8 cellular contexts compared by ENCODE assay signal in genomic region chr4:3531887-3532713, GRCh38. TPM values are rescaled to one million over a fixed set of nuclear protein-coding genes. Genes with fewer than 3 reads are reported as not detected.
DNase-seq lines count a peak whose midpoint lies in the region; ATAC-seq lines count a peak whose summit lies in the region.

Gene LRPAP1, minus strand, starts transcription at chr4:3532422. Its CDS starts 10 bp downstream, at chr4:3532412.

- no peaks in the 10 kb centered on the region for H3K9me3 ChIP-seq in CD4-positive, alpha-beta memory T cell (ENCODE audit: control insufficient read depth in 1 of 2, low read length in 2 of 2)
- no peaks in the 10 kb centered on the region for H3K9me3 ChIP-seq in endocrine pancreas (ENCODE audit: control insufficient read depth, low read length)

- H3K36me3 Mint-ChIP-seq in CD4-positive, alpha-beta memory T cell = peaks cover 0 to 20% of the 10 kb centered on the region in 2 donors

- H3K4me3 ChIP-seq in CD4-positive, alpha-beta memory T cell (ENCODE audit: low read length in 2 of 2) = peak within 1 kb of the TSS; percentile 81 to 91
- H3K4me3 ChIP-seq in endocrine pancreas (ENCODE audit: control insufficient read depth, insufficient read depth, low read length) (peak within 1 kb of the TSS; percentile 58), mesendoderm (ENCODE audit: low read length) (peak within 1 kb of the TSS; percentile 92)

- peaks cover 4 to 6% of the 10 kb centered on the region in 2 donors for H3K27me3 Mint-ChIP-seq in CD4-positive, alpha-beta memory T cell

- H4K8ac ChIP-seq in mesendoderm (ENCODE audit: low read depth, low read length) = no peak within 1 kb of the TSS

- H3K79me2 ChIP-seq in mesendoderm (ENCODE audit: control insufficient read depth, insufficient read depth, low read length) = peaks cover 14% of the 10 kb centered on the region

- H3K18ac ChIP-seq in mesendoderm (ENCODE audit: low read length) = peak within 1 kb of the TSS; percentile 90

- H2BK15ac ChIP-seq in mesendoderm (replicated peaks; ENCODE audit: low read depth) = no peak within 1 kb of the TSS

- DNase-seq in CD4-positive, alpha-beta memory T cell = peak; percentile 75 to 83 (median 80)
- peak; percentile 43 for DNase-seq in HS-5 (ENCODE audit: low read depth)
- DNase-seq in NOMO-1 (lab: John Stamatoyannopoulos, UW; ENCODE audit: unreplicated experiment in 2 of 2) = peak; percentile 70 to 90
- DNase-seq in activated CD8-positive, alpha-beta memory T cell treated with anti-CD3 and anti-CD28 coated beads for 48 hours (ENCODE audit: low read depth in 2 of 3, low spot score in 2 of 3) = peak; percentile 74 to 81 (median 77)
- DNase-seq in mesendoderm = peak; percentile 96
- peak; percentile 64 for DNase-seq in stimulated activated CD8-positive, alpha-beta memory T cell treated with anti-CD3 and anti-CD28 coated beads, Interleukin-15, amount 100 ng/mL, for 1 hour (ENCODE audit: low read depth)

- H3K56ac ChIP-seq in mesendoderm (ENCODE audit: low read length) = peak within 1 kb of the TSS; percentile 96

- H3K9ac ChIP-seq in endocrine pancreas (ENCODE audit: control insufficient read depth, insufficient read depth, low read length) (peak within 1 kb of the TSS; percentile 77), mesendoderm (ENCODE audit: low read length) (peak within 1 kb of the TSS; percentile 94)

- no peak within 1 kb of the TSS for H2AK5ac ChIP-seq in mesendoderm (ENCODE audit: low read length)

- H3K4me1 ChIP-seq in CD4-positive, alpha-beta memory T cell (ENCODE audit: insufficient read depth, low read length) = peaks cover 34% of the 10 kb centered on the region
- H3K4me1 ChIP-seq in endocrine pancreas (ENCODE audit: control insufficient read depth, insufficient read depth, low read length) = no peaks in the 10 kb centered on the region
- peaks cover 4% of the 10 kb centered on the region for H3K4me1 ChIP-seq in mesendoderm (ENCODE audit: control insufficient read depth, low read depth, low read length)

- H3K9me3 Mint-ChIP-seq in CD4-positive, alpha-beta memory T cell = peaks cover 0 to 12% (median 4%) of the 10 kb centered on the region in 8 donors

- H3K36me3 ChIP-seq in CD4-positive, alpha-beta memory T cell (ENCODE audit: insufficient read depth, low read length) = peaks cover 14% of the 10 kb centered on the region
- H3K36me3 ChIP-seq in endocrine pancreas (ENCODE audit: control insufficient read depth, insufficient read depth, low read length) = no peaks in the 10 kb centered on the region
- H3K36me3 ChIP-seq in mesendoderm (ENCODE audit: control insufficient read depth, insufficient read depth, low read length) = no peaks in the 10 kb centered on the region

- H3K4ac ChIP-seq in mesendoderm (ENCODE audit: low read depth, low read length) = no peak within 1 kb of the TSS

- no peak within 1 kb of the TSS for H4K5ac ChIP-seq in mesendoderm (ENCODE audit: low read length)

- intact Hi-C loops in CD4-positive, alpha-beta memory T cell (cut with micrococcal nuclease) = no loop called here

- POLR2A ChIA-PET in CD4-positive, alpha-beta memory T cell (lab: Charles Lee; ENCODE audit: partially characterized antibody) = no interaction called here

- peak within 1 kb of the TSS; percentile 70 to 99 (median 97) for H3K27ac Mint-ChIP-seq in CD4-positive, alpha-beta memory T cell

- H3K4me1 Mint-ChIP-seq in CD4-positive, alpha-beta memory T cell = peaks cover 20 to 59% (median 32%) of the 10 kb centered on the region in 4 donors

- no peak within 1 kb of the TSS for H2BK120ac ChIP-seq in mesendoderm (ENCODE audit: low read depth, low read length)

- H3K27ac ChIP-seq in CD4-positive, alpha-beta memory T cell (ENCODE audit: low read depth, low read length) = peak within 1 kb of the TSS; percentile 71
- no peak within 1 kb of the TSS for H3K27ac ChIP-seq in mesendoderm (ENCODE audit: low read depth, low read length)

- no CpG with 5 or more reads among the region's 82 CpGs for WGBS in mesendoderm (ENCODE audit: extremely low coverage, insufficient coverage, low lambda C conversion rate)

- peak within 1 kb of the TSS; percentile 98 to 100 (median 99) for H3K4me3 Mint-ChIP-seq in CD4-positive, alpha-beta memory T cell

- peak; percentile 84 for ATAC-seq in GM19463 (IDR thresholded peaks at IDR 0.05; ENCODE audit: unreplicated experiment)

- peak within 1 kb of the TSS; percentile 98 for H3K4me2 ChIP-seq in mesendoderm (ENCODE audit: low read length)

- no peaks in the 10 kb centered on the region for H3K27me3 ChIP-seq in CD4-positive, alpha-beta memory T cell (ENCODE audit: insufficient read depth, low read length)
- H3K27me3 ChIP-seq in endocrine pancreas (ENCODE audit: control insufficient read depth, insufficient read depth, low read length) (no peaks in the 10 kb centered on the region), mesendoderm (ENCODE audit: insufficient read depth, low read length, poor library complexity) (no peaks in the 10 kb centered on the region)

- H3K23ac ChIP-seq in mesendoderm (ENCODE audit: low read length) = peak within 1 kb of the TSS; percentile 45

- CTCF ChIA-PET in CD4-positive, alpha-beta memory T cell (lab: Charles Lee; ENCODE audit: partially characterized antibody) = no interaction called here

- H3K79me1 ChIP-seq in mesendoderm (ENCODE audit: low read length) = peaks cover 19% of the 10 kb centered on the region

- no peak within 1 kb of the TSS for H2BK5ac ChIP-seq in mesendoderm (ENCODE audit: low read length)

RNA-seq across cellular contexts. Expression of gene LRPAP1, which starts in this region (rescaled TPM):
- 10 to 100 TPM; 84.7 to 87.1 TPM for total RNA-seq in CD4-positive, alpha-beta memory T cell
- polyA plus RNA-seq in CD4-positive, alpha-beta memory T cell = 100 to 1,000 TPM in 1 of 2 donors, 10 to 100 TPM in 1; 95.1 to 122 TPM
- 46.7 TPM for polyA plus RNA-seq in mesendoderm (2013, experiment 1 of 2)
- 50.6 TPM for polyA plus RNA-seq in mesendoderm (2013, experiment 2 of 2)

Comparison
In these comparisons a context has a peak if more than half of its experiments do, and no peak if none do; other contexts are left out.
1. DNase-seq: peak in every context shown above with its lines; median percentile 96 in mesendoderm; 80 in CD4-positive, alpha-beta memory T cell; 80 in NOMO-1; 77 in activated CD8-positive, alpha-beta memory T cell treated with anti-CD3 and anti-CD28 coated beads for 48 hours; 64 in stimulated activated CD8-positive, alpha-beta memory T cell treated with anti-CD3 and anti-CD28 coated beads, Interleukin-15, amount 100 ng/mL, for 1 hour; 43 in HS-5.